ENCODE assay signal across 8 cellular contexts in genomic region chr7:78115876-78116275, GRCh38.
"Had no signal": no experiment of that assay in that cellular context is flagged by ENCODE, and none has a peak within 500 bp of the region (broad histone marks: within the 10 kb centered on the region; RNA-seq: fewer than 3 reads in every experiment).

No MANE protein-coding gene starts in this region.

- ATAC-seq: GM23338, HepG2 had no signal

- H3K4me3 Mint-ChIP-seq: GM23338, H9, IgD-negative memory B cell had no signal

- H3K27ac ChIP-seq: HL-60 had no signal

- DNase-seq: H9, HCEC 1CT had no signal

- H3K9me3 Mint-ChIP-seq: GM23338, IgD-negative memory B cell had no signal

- H3K36me3 Mint-ChIP-seq: IgD-negative memory B cell had no signal

- FAIRE-seq: H1, H54, HepG2 had no signal

- H3K27ac Mint-ChIP-seq: GM23338, H9, IgD-negative memory B cell had no signal

- H3K4me3 ChIP-seq: GM23338 had no signal

- H3K4me1 Mint-ChIP-seq: IgD-negative memory B cell had no signal
